ENCODE assay signal across 11 cellular contexts in genomic region chr12:108721824-108722223, GRCh38. TPM values are rescaled to one million over a fixed set of nuclear protein-coding genes. Genes with fewer than 3 reads are reported as not detected.
DNase-seq lines count a peak whose midpoint lies in the region; ATAC-seq and TF ChIP-seq lines count a peak whose summit lies in the region.
"Had no signal": no experiment of that assay in that cellular context is flagged by ENCODE, and none has a peak within 500 bp of the region (broad histone marks: within the 10 kb centered on the region; RNA-seq: fewer than 3 reads in every experiment).

No MANE protein-coding gene starts in this region.

- WGBS in endodermal cell (ENCODE audit: insufficient coverage in 1 of 2, insufficient read length in 1 of 2), 2 experiments = 67 to 96% methylated on average over 1 to 2 of the region's 2 CpGs
- WGBS in upper lobe of left lung, 2 donors = 76 to 78% methylated on average over 2 of the region's 2 CpGs

- peak overlapping the region; percentile 53 for H3K27ac ChIP-seq in cardiac muscle cell
- no peak overlapping the region for H3K27ac ChIP-seq in endodermal cell (ENCODE audit: low read depth, low read length)
- peak overlapping the region; percentile 88 for H3K27ac ChIP-seq in neutrophil
- peak overlapping the region; percentile 54 to 85 (median 66) for H3K27ac ChIP-seq in upper lobe of left lung

- POLR2A ChIA-PET in T-cell (lab: Charles Lee) = no interaction called here

- no peak for TF ChIP-seq EP300 in upper lobe of left lung (IDR thresholded peaks at IDR 0.05)

- H3K36me3 ChIP-seq in cardiac muscle cell (no peaks in the 10 kb centered on the region), endodermal cell (ENCODE audit: control insufficient read depth, insufficient read depth, low read length) (peaks cover 7% of the 10 kb centered on the region), neutrophil (peaks cover 6% of the 10 kb centered on the region), upper lobe of left lung (peaks cover 0 to 3% (median 0%) of the 10 kb centered on the region in 4 donors)

- ATAC-seq in Right ventricle myocardium superior (ENCODE audit: poor library complexity) (no peak), upper lobe of left lung (ENCODE audit: low FRiP score in 2 of 2) (no peak), left lobe of liver (no peak), T-cell (replicated peaks in 1 of 4) (no peak)

- H3K9me3 Mint-ChIP-seq in endodermal cell (no peaks in the 10 kb centered on the region), immature natural killer cell (no peaks in the 10 kb centered on the region), T-cell (no peaks in the 10 kb centered on the region)

- no peak overlapping the region for H3K4me3 Mint-ChIP-seq in endodermal cell
- H3K4me3 Mint-ChIP-seq in immature natural killer cell = no peak overlapping the region
- no peak overlapping the region for H3K4me3 Mint-ChIP-seq in T-cell

- no peaks in the 10 kb centered on the region for H3K27me3 ChIP-seq in cardiac muscle cell
- H3K27me3 ChIP-seq in endodermal cell (ENCODE audit: control insufficient read depth, insufficient read depth, low read length, poor library complexity, severe bottlenecking) = no peaks in the 10 kb centered on the region
- H3K27me3 ChIP-seq in neutrophil = no peaks in the 10 kb centered on the region
- H3K27me3 ChIP-seq in upper lobe of left lung = no peaks in the 10 kb centered on the region

- H3K4me3 ChIP-seq in cardiac muscle cell (no peak overlapping the region), endodermal cell (ENCODE audit: low read length) (no peak overlapping the region), neutrophil (ENCODE audit: low read depth in 1 of 2, low read length in 1 of 2) (peak overlapping the region in 1 of 2 experiments; percentile 0), upper lobe of left lung (no peak overlapping the region)
- H3K4me3 ChIP-seq: mucosa of descending colon had no signal

- CTCF ChIA-PET in T-cell (lab: Charles Lee) = interaction anchor here in 1 of 2 donors (1.1 kb wide), 1 partner anchor 10 kb away, joined by 3 read pairs; no protein-coding TSS in a partner anchor

- H3K4me1 Mint-ChIP-seq in endodermal cell (peaks cover 39% of the 10 kb centered on the region), immature natural killer cell (peaks cover 22 to 25% of the 10 kb centered on the region in 2 donors), T-cell (peaks cover 7 to 19% (median 15%) of the 10 kb centered on the region in 3 donors)

- no peak for TF ChIP-seq POLR2A in upper lobe of left lung (IDR thresholded peaks at IDR 0.05)

- no peaks in the 10 kb centered on the region for H3K9me3 ChIP-seq in cardiac muscle cell (ENCODE audit: low read depth)
- H3K9me3 ChIP-seq in endodermal cell (ENCODE audit: control insufficient read depth, low read length) = no peaks in the 10 kb centered on the region
- no peaks in the 10 kb centered on the region for H3K9me3 ChIP-seq in neutrophil
- no peaks in the 10 kb centered on the region for H3K9me3 ChIP-seq in upper lobe of left lung
- H3K9me3 ChIP-seq: mucosa of descending colon had no signal

- TF ChIP-seq CTCF in cardiac muscle cell (IDR thresholded peaks at IDR 0.05; ENCODE audit: low read depth, low read length) (no peak), endodermal cell (conservative IDR thresholded peaks at IDR 0.05) (no peak), neutrophil (IDR thresholded peaks at IDR 0.05) (no peak), upper lobe of left lung (IDR thresholded peaks at IDR 0.05) (no peak)

- H3K27ac Mint-ChIP-seq in endodermal cell (peak overlapping the region; percentile 36), immature natural killer cell (no peak overlapping the region), T-cell (no peak overlapping the region)

- DNase-seq in cardiac muscle cell (ENCODE audit: low read depth in 1 of 2, low spot score in 1 of 2) = no peak
- no peak for DNase-seq in Right ventricle myocardium superior
- DNase-seq in endodermal cell = no peak
- DNase-seq in upper lobe of left lung = no peak
- no peak for DNase-seq in immature natural killer cell
- no peak for DNase-seq in left lobe of liver (ENCODE audit: low spot score)
- DNase-seq in T-cell = no peak
- DNase-seq: mucosa of descending colon, NCI-H1092, T1000 had no signal

- peaks cover 7% of the 10 kb centered on the region for H3K36me3 Mint-ChIP-seq in endodermal cell (ENCODE audit: low read depth)
- peaks cover 0 to 6% (median 0%) of the 10 kb centered on the region in 3 donors for H3K36me3 Mint-ChIP-seq in immature natural killer cell
- H3K36me3 Mint-ChIP-seq in T-cell = no peaks in the 10 kb centered on the region

- H3K27me3 Mint-ChIP-seq in endodermal cell (ENCODE audit: insufficient read depth) = no peaks in the 10 kb centered on the region
- peaks cover 0 to 2% (median 0%) of the 10 kb centered on the region in 3 donors for H3K27me3 Mint-ChIP-seq in immature natural killer cell (ENCODE audit: low read depth in 3 of 3)
- H3K27me3 Mint-ChIP-seq in T-cell = no peaks in the 10 kb centered on the region

- no peak overlapping the region for H3K9ac ChIP-seq in endodermal cell (ENCODE audit: extremely low read depth, low read length, poor library complexity, severe bottlenecking)

- H3K4me1 ChIP-seq in cardiac muscle cell (ENCODE audit: low read depth) (peaks cover 23% of the 10 kb centered on the region), endodermal cell (ENCODE audit: control insufficient read depth, insufficient read depth, low read length) (no peaks in the 10 kb centered on the region), neutrophil (ENCODE audit: control insufficient read depth in 1 of 2, insufficient read depth in 1 of 2, low read depth in 1 of 2, low read length in 1 of 2) (peaks cover 62 to 68% of the 10 kb centered on the region in 2 experiments), upper lobe of left lung (peaks cover 46 to 59% (median 51%) of the 10 kb centered on the region in 4 donors)

- intact Hi-C loops in Right ventricle myocardium superior (cut with DNase I) = loop anchor here (10.0 kb wide), 1 partner anchor 47 kb away; no protein-coding TSS in a partner anchor

RNA-seq across cellular contexts. Expression of gene CORO1C, which starts 9.5 kb away (rescaled TPM):
- total RNA-seq in cardiac muscle cell = 48.0 and 65.4 TPM in 2 replicates
- 67.5 and 72.5 TPM in 2 replicates for polyA plus RNA-seq in cardiac muscle cell
- total RNA-seq in Right ventricle myocardium superior = 69.1 TPM
- 100 to 1,000 TPM; 122 to 125 TPM for total RNA-seq in endodermal cell
- 143 TPM for polyA plus RNA-seq in endodermal cell (2013, experiment 1 of 2)
- polyA plus RNA-seq in endodermal cell (2013, experiment 2 of 2) = 130 TPM
- total RNA-seq in upper lobe of left lung = 100 to 1,000 TPM; 154 to 297 (median 223) TPM
- 10 to 100 TPM; 31.8 to 80.0 (median 32.1) TPM for polyA plus RNA-seq in immature natural killer cell
- 39.2 TPM for total RNA-seq in left lobe of liver
- 10 to 100 TPM in 1 of 5 donors, 1 to 10 TPM in 4; 7.4 to 11.4 (median 8.7) TPM for total RNA-seq in T-cell
